9 cellular contexts compared by ENCODE assay signal in the genomic region with DNA sequence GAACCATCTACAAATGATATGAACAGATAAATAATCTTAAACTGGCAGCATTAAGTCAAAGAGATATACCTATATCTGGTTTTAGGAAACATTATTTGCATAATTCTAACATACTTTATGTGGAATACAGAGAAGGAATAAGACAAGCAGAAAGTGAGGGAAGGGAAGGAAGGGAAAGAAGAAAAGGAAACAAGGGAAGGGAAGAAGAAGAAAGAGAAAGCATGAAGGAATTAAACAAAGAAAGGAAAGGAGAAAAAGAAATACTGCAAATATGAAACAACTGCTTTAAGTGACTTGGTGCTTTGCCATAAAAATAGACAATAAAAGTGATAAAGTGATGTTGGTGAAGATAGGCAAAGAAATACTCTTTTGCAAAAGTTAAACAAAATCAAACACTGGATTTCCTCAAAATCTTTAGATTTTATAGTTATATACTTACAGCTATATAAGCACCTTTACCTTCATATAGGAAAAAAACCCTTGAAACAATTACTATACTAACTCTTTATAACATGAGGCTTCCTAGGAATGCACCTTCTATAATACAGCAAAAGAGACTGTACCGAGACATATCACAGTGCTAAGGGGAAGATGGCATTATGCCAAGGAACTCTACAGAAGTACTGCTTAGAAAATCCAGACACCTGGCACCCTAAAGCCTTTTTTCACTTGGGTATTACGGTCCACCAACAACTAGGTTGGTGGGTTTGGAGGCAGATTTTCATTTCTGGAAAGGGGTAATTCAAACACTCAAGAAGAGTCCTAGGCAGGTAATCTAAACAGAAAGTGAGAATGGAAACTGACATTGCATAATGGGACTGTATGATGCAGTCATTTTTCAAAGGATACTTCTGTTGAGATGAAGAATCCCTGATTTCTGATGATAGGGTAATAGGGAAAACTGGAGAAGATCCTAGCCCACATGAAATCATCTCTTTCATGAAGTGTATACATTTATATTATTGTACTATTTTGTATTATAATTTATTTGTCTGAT. TPM values are rescaled to one million over a fixed set of nuclear protein-coding genes. Genes with fewer than 3 reads are reported as not detected.
DNase-seq lines count a peak whose midpoint lies in the region; ATAC-seq and TF ChIP-seq lines count a peak whose summit lies in the region.
"Had no signal": no experiment of that assay in that cellular context is flagged by ENCODE, and none has a peak within 500 bp of the region (broad histone marks: within the 10 kb centered on the region; RNA-seq: fewer than 3 reads in every experiment).

No MANE protein-coding gene starts in this region.

- ATAC-seq in HG02981 (IDR thresholded peaks at IDR 0.05; ENCODE audit: unreplicated experiment) (peak; percentile 65), HG02970 (IDR thresholded peaks at IDR 0.05; ENCODE audit: low FRiP score, unreplicated experiment) (no peak)
- ATAC-seq: naive thymus-derived CD4-positive, alpha-beta T cell had no signal

- H3K27me3 Mint-ChIP-seq in CD14-positive monocyte (ENCODE audit: low read depth in 3 of 3) = no peaks in the 10 kb centered on the region
- H3K27me3 Mint-ChIP-seq: naive thymus-derived CD4-positive, alpha-beta T cell had no signal

- peaks cover 11 to 25% of the 10 kb centered on the region in 2 donors for H3K36me3 Mint-ChIP-seq in CD14-positive monocyte

- intact Hi-C loops in CD14-positive monocyte (cut with micrococcal nuclease) = no loop called here

- peak; percentile 21 for DNase-seq in GM13977 (ENCODE audit: low spot score)
- DNase-seq in NCI-H82 (lab: John Stamatoyannopoulos, UW) = peak; percentile 69
- peak; percentile 28 for DNase-seq in iris pigment epithelial cell (ENCODE audit: low read depth)
- DNase-seq in kidney glomerular epithelial cell (lab: John Stamatoyannopoulos, UW) = no peak
- DNase-seq in CD14-positive monocyte (ENCODE audit: low spot score) = no peak
- DNase-seq: naive thymus-derived CD4-positive, alpha-beta T cell had no signal

- peak overlapping the region in 1 of 2 donors; percentile 60 for H3K4me3 Mint-ChIP-seq in CD14-positive monocyte
- H3K4me3 Mint-ChIP-seq: brain; naive thymus-derived CD4-positive, alpha-beta T cell had no signal

- peaks cover 17% of the 10 kb centered on the region for H3K4me1 Mint-ChIP-seq in CD14-positive monocyte

- no peak for TF ChIP-seq CTCF in GM13977 (IDR thresholded peaks at IDR 0.05; ENCODE audit: extremely low read depth, insufficient read depth, missing control alignments)
- no peak for TF ChIP-seq CTCF in CD14-positive monocyte (IDR thresholded peaks at IDR 0.05)

- in situ Hi-C loops in GM13977 (cut with MboI; ENCODE audit: low pct_unique_long_range_greater_than_20kb, low sequenced_read_pairs, unreplicated experiment) = no loop called here

- peak overlapping the region in 3 of 7 donors; percentile 30 to 57 (median 46) for H3K27ac Mint-ChIP-seq in CD14-positive monocyte
- H3K27ac Mint-ChIP-seq: brain had no signal

- peaks cover 13 to 21% (median 16%) of the 10 kb centered on the region in 7 donors for H3K9me3 Mint-ChIP-seq in CD14-positive monocyte

RNA-seq across cellular contexts. Expression of a gene that starts 19.8 kb away (rescaled TPM):
- polyA plus RNA-seq in CD14-positive monocyte = under 1 TPM; 0.66 to 0.74 TPM

Comparison
In these comparisons a context has a peak if more than half of its experiments do, and no peak if none do; other contexts are left out.
1. DNase-seq: peak in GM13977 (single experiment), NCI-H82 (single experiment) and iris pigment epithelial cell (single experiment); none in kidney glomerular epithelial cell (single experiment) and CD14-positive monocyte (single experiment).